ENCODE assay signal across 3 cellular contexts in the genomic region with DNA sequence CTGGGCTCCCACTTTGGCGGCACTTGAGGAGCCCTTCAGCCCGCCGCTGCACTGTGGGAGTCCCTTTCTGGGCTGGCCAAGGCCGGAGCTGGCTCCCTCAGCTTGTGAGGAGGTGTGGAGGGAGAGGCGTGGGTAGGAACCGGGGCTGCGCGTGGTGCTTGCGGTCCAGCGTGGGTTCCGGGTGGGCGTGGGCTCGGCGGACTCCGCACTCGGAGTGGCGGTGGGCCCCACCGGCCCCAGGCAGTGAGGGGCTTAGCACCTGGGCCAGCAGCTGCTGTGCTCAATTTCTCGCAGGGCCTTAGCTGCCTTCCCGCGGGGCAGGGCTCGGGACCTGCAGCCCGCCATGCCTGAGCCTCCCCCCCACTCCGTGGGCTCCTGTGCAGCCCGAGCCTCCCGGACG. TPM values are rescaled to one million over a fixed set of nuclear protein-coding genes. Genes with fewer than 3 reads are reported as not detected.
"Had no signal": no experiment of that assay in that cellular context is flagged by ENCODE, and none has a peak within 500 bp of the region (broad histone marks: within the 10 kb centered on the region; RNA-seq: fewer than 3 reads in every experiment).

No MANE protein-coding gene starts in this region.

RNA-seq across cellular contexts. Expression of gene KCNAB1, which starts 21.0 kb away (rescaled TPM):
- total RNA-seq: kidney epithelial cell, mononuclear cell had no signal
- polyA plus RNA-seq: mammary epithelial cell had no signal
